Comparison of ENCODE assay signal across 19 cellular contexts in genomic region chr6:88561034-88561973, GRCh38.
DNase-seq lines count a peak whose midpoint lies in the region; ATAC-seq, FAIRE-seq and TF ChIP-seq lines count a peak whose summit lies in the region.
"Had no signal": no experiment of that assay in that cellular context is flagged by ENCODE, and none has a peak within 500 bp of the region (broad histone marks: within the 10 kb centered on the region; RNA-seq: fewer than 3 reads in every experiment).

No MANE protein-coding gene starts in this region.

- no peaks in the 10 kb centered on the region for H3K9me1 ChIP-seq in K562 (ENCODE audit: control insufficient read depth, insufficient read depth, low read length)

- no peaks in the 10 kb centered on the region for H4K20me1 ChIP-seq in K562 (replicated peaks; ENCODE audit: control insufficient read depth, insufficient read depth, low read length)

- H3K27me3 ChIP-seq in K562 (ENCODE audit: control insufficient read depth in 2 of 2, insufficient read depth in 2 of 2, low read length in 2 of 2): peaks cover 3 to 26% of the 10 kb centered on the region in 2 experiments; a peak in 4 of 5 replicates
- H3K27me3 ChIP-seq: heart left ventricle, left lung, neural progenitor cell had no signal

- no peaks in the 10 kb centered on the region for H3K79me2 ChIP-seq in K562 (ENCODE audit: control insufficient read depth, insufficient read depth, low read length)

- peak; percentile 16 for FAIRE-seq in GM12891 (lab: Jason Lieb, UNC)
- no peak for FAIRE-seq in K562 (lab: Jason Lieb, UNC)
- FAIRE-seq: HepG2 had no signal

- no peaks in the 10 kb centered on the region for H3K9me3 ChIP-seq in K562 (replicated peaks; ENCODE audit: control insufficient read depth, insufficient read depth, low read depth, low read length)
- H3K9me3 ChIP-seq: heart left ventricle, left lung had no signal

- no peaks in the 10 kb centered on the region for H3K4me1 ChIP-seq in K562 (replicated peaks in 1 of 2; ENCODE audit: control insufficient read depth in 2 of 2, insufficient read depth in 2 of 2, low read length in 2 of 2)
- H3K4me1 ChIP-seq: left lung had no signal

- no peak for TF ChIP-seq POLR2A in GM12891 (IDR thresholded peaks at IDR 0.05; ENCODE audit: low read depth, low read length)
- TF ChIP-seq POLR2A in K562 (conservative IDR thresholded peaks at IDR 0.05): no peak

- H3K36me3 ChIP-seq in K562 (ENCODE audit: control insufficient read depth, insufficient read depth, low read length): no peaks in the 10 kb centered on the region
- H3K36me3 ChIP-seq: heart left ventricle, left lung, neural progenitor cell had no signal

- POLR2A ChIA-PET in K562 (lab: Yijun Ruan, JAX): no interaction called here

- TF ChIP-seq CTCF in HFF-Myc (IDR thresholded peaks at IDR 0.05; ENCODE audit: low read depth, low read length, missing control alignments): no peak
- no peak for TF ChIP-seq CTCF in K562 (IDR thresholded peaks at IDR 0.05 in 2 of 3, conservative IDR thresholded peaks at IDR 0.05 in 1 of 3; ENCODE audit: insufficient read depth in 2 of 3, low read depth in 1 of 3, low read length in 3 of 3)

- 1% methylated on average over 10 of the region's 10 CpGs for WGBS in K562 (ENCODE audit: insufficient coverage, low coverage, missing lambda C conversion rate)

- ATAC-seq in K562 (no peak), sciatic nerve (peak; percentile 13), GM19324 (IDR thresholded peaks at IDR 0.05; ENCODE audit: low FRiP score, unreplicated experiment) (no peak)
- ATAC-seq: heart left ventricle, HepG2, left lung, T-cell had no signal

- CTCF ChIA-PET in K562 (lab: Yijun Ruan, JAX; ENCODE audit: low intra/inter-chr PET ratio): no interaction called here

- no peak for DNase-seq in GM12891 (ENCODE audit: insufficient read length, low spot score)
- DNase-seq in HFF-Myc (ENCODE audit: extremely low read depth, low read depth): peak; percentile 5
- no peak for DNase-seq in K562 (ENCODE audit: extremely low read depth in 1 of 4, low spot score in 3 of 4)
- DNase-seq in sciatic nerve (ENCODE audit: low spot score): no peak
- DNase-seq in HK-2 (ENCODE audit: unreplicated experiment): no peak
- no peak for DNase-seq in NK-92 treated with Interleukin-12 subunit alpha and Interleukin-12 subunit beta, amount 100 ng/mL, for 24 hours (lab: John Stamatoyannopoulos, UW)
- DNase-seq: activated CD4-positive, alpha-beta T cell treated with anti-CD3 and anti-CD28 coated beads, Interleukin-2, amount 50 U/mL, for 1 hour; activated effector memory CD4-positive, alpha-beta T cell treated with Interleukin-2 at 50 U/mL for 16 hours; DMS79 treated with DMSO at 0.1 percent for 48 hours; H7; heart left ventricle; left lung; NCI-H774; SIG-M5; stimulated activated CD4-positive, alpha-beta T cell treated with anti-CD3 and anti-CD28 coated beads, Interleukin-4, amount 100 ng/mL, for 4 hours; T-cell had no signal

- no peak overlapping the region for H2AFZ ChIP-seq in K562 (ENCODE audit: low read depth, low read length)
- H2AFZ ChIP-seq: neural progenitor cell had no signal

- H3K4me3 ChIP-seq in HFF-Myc (replicated peaks; ENCODE audit: low read depth, low read length): no peak overlapping the region
- no peak overlapping the region for H3K4me3 ChIP-seq in K562
- H3K4me3 ChIP-seq: heart left ventricle, left lung, neural progenitor cell had no signal

- no TSS peak for BruUV-seq in K562 (replicated peaks; lab: Mats Ljungman, UMichigan)

- TF ChIP-seq RAD21 in K562 (CRISPR knock-in tag; conservative IDR thresholded peaks at IDR 0.05 in 1 of 2, IDR thresholded peaks at IDR 0.05 in 1 of 2): no peak

- in situ Hi-C loops in K562 (cut with MboI): no loop called here

- intact Hi-C loops in K562 (cut with micrococcal nuclease) (no loop called here), sciatic nerve (cut with DNase I) (no loop called here)

- no peak overlapping the region for H3K9ac ChIP-seq in K562 (ENCODE audit: insufficient read depth in 1 of 2, low read depth in 2 of 2, low read length in 2 of 2)
- H3K9ac ChIP-seq: neural progenitor cell had no signal

- no peak overlapping the region for H3K4me2 ChIP-seq in K562 (ENCODE audit: insufficient read depth, low read length)
- H3K4me2 ChIP-seq: neural progenitor cell had no signal

- no peak overlapping the region for H3K27ac ChIP-seq in K562 (ENCODE audit: extremely low read depth, low read depth, low read length)
- H3K27ac ChIP-seq: left lung, neural progenitor cell had no signal

- no peak for TF ChIP-seq EP300 in K562 (IDR thresholded peaks at IDR 0.05; ENCODE audit: low read length)

TF ChIP-seq in GM12891, 5 proteins besides CTCF, POLR2A, EP300 and RAD21:
- TF ChIP-seq POLR2AphosphoS5 (IDR thresholded peaks at IDR 0.05; ENCODE audit: low read depth, low read length): no peak
- no peak for TF ChIP-seq POU2F2 (IDR thresholded peaks at IDR 0.05; ENCODE audit: low read depth, low read length)
- no peak for TF ChIP-seq TAF1 (IDR thresholded peaks at IDR 0.05; ENCODE audit: low read depth, low read length)
- no peak for TF ChIP-seq PAX5 (IDR thresholded peaks at IDR 0.05; ENCODE audit: insufficient read depth, low read length, severe bottlenecking)
- TF ChIP-seq SPI1 (IDR thresholded peaks at IDR 0.05; ENCODE audit: low read depth, low read length): no peak
TF ChIP-seq in GM12891: peak in this region for 0.

TF ChIP-seq in K562, 482 proteins besides CTCF, POLR2A, EP300 and RAD21:
- no peak for TF ChIP-seq KDM5B (IDR thresholded peaks at IDR 0.05; ENCODE audit: insufficient replicate concordance, low read depth, low read length)
- TF ChIP-seq CHD2 (IDR thresholded peaks at IDR 0.05; ENCODE audit: low read depth, low read length): 0 out of 2 replicates have a peak, but pooled peaks have one; percentile 18
